In the genomic region with DNA sequence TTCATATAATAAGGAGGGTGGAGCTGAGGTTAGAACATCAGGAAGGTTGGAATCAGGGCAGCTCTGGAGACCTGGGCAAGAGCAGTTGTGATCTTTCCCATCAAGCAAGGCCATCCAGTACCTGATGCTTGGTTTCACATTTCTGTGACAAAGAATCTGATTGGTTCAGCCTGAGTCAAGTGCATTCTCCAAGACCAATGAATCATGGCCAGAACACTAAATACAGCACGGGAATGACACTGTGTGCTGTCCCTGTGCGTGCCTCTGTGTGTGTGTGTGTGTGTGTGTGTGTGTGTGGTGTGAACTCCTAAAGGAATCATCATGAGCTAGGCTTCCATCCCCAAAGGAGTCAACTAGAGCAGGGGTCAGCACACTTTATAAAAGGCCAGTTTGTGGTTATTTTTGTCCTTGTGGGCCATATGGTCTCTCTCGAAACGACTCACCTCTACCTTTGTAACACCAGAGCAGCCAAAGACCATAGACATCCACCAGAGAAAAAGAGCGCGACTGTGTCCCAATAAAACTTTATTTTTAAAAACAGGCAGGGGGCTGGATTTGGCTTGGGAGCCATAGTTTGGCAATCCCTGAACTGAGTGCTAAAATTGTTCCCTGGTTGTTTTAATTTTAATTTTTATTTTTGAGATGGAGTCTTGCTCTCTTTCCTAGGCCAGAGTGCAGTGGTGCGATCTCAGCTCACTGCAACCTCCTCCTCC, we compare ENCODE assay signal across 13 cellular contexts.
DNase-seq lines count a peak whose midpoint lies in the region; ATAC-seq and TF ChIP-seq lines count a peak whose summit lies in the region.
"Had no signal": no experiment of that assay in that cellular context is flagged by ENCODE, and none has a peak within 500 bp of the region (broad histone marks: within the 10 kb centered on the region; RNA-seq: fewer than 3 reads in every experiment).

No MANE protein-coding gene starts in this region.

- H4K5ac ChIP-seq in mesendoderm (ENCODE audit: low read length) = no peak overlapping the region

- no peak overlapping the region for H3K23ac ChIP-seq in mesendoderm (ENCODE audit: low read length)

- no peak for ATAC-seq in stimulated activated naive CD8-positive, alpha-beta T cell treated with anti-CD3 and anti-CD28 coated beads, Interleukin-15, Interleukin-2, amounts not matched to agents 100 U/mL and 50 U/mL, for 24 hours
- no peak for ATAC-seq in GM21723 (IDR thresholded peaks at IDR 0.05; ENCODE audit: unreplicated experiment)
- ATAC-seq: heart left ventricle had no signal

- H3K4me1 ChIP-seq in mesendoderm (ENCODE audit: control insufficient read depth, low read depth, low read length) (no peaks in the 10 kb centered on the region), colonic mucosa (peaks cover 4% of the 10 kb centered on the region)
- H3K4me1 ChIP-seq: SJCRH30 had no signal

- no peaks in the 10 kb centered on the region for H3K9me3 ChIP-seq in colonic mucosa
- H3K9me3 ChIP-seq: heart left ventricle, SJCRH30 had no signal

- H2BK120ac ChIP-seq in mesendoderm (ENCODE audit: low read depth, low read length) = no peak overlapping the region

- TF ChIP-seq CTCF in RWPE1 (conservative IDR thresholded peaks at IDR 0.05; ENCODE audit: low read depth) (no peak), colonic mucosa (IDR thresholded peaks at IDR 0.05) (no peak)

- no peak overlapping the region for H2BK15ac ChIP-seq in mesendoderm (replicated peaks; ENCODE audit: low read depth)

- H4K8ac ChIP-seq in mesendoderm (ENCODE audit: low read depth, low read length) = no peak overlapping the region

- no peak overlapping the region for H3K4ac ChIP-seq in mesendoderm (ENCODE audit: low read depth, low read length)

- H3K79me2 ChIP-seq in mesendoderm (ENCODE audit: control insufficient read depth, insufficient read depth, low read length) = no peaks in the 10 kb centered on the region

- H3K4me3 ChIP-seq in H7 (ENCODE audit: insufficient read depth, low read depth, low read length) (no peak overlapping the region), mesendoderm (ENCODE audit: low read length) (no peak overlapping the region), colonic mucosa (no peak overlapping the region)
- H3K4me3 ChIP-seq: heart left ventricle, SJCRH30, smooth muscle cell had no signal

- no peaks in the 10 kb centered on the region for H3K79me1 ChIP-seq in mesendoderm (ENCODE audit: low read length)

- H3K4me2 ChIP-seq in mesendoderm (ENCODE audit: low read length) = no peak overlapping the region
- H3K4me2 ChIP-seq: smooth muscle cell had no signal

- no peak overlapping the region for H3K18ac ChIP-seq in mesendoderm (ENCODE audit: low read length)

- H3K56ac ChIP-seq in mesendoderm (ENCODE audit: low read length) = no peak overlapping the region

- CTCF ChIA-PET in RWPE1 (lab: Yijun Ruan, JAX) = interaction anchor here (0.6 kb wide), 1 partner anchor 230 kb away, joined by 4 read pairs; no protein-coding TSS in a partner anchor

- no CpG with 5 or more reads among the region's 7 CpGs for WGBS in mesendoderm (ENCODE audit: extremely low coverage, insufficient coverage, low lambda C conversion rate)

- no peak overlapping the region for H2AK5ac ChIP-seq in mesendoderm (ENCODE audit: low read length)

- DNase-seq in DMS153 (lab: John Stamatoyannopoulos, UW) = peak; percentile 30
- peak; percentile 70 for DNase-seq in H7
- peak; percentile 42 for DNase-seq in RWPE1 (ENCODE audit: low spot score)
- peak; percentile 45 for DNase-seq in mesendoderm
- DNase-seq in stimulated activated naive CD8-positive, alpha-beta T cell treated with anti-CD3 and anti-CD28 coated beads, Interleukin-15, Interleukin-2, amounts not matched to agents 100 U/mL and 50 U/mL, for 24 hours = no peak
- DNase-seq in AG08395 (ENCODE audit: low spot score) = no peak
- DNase-seq in colonic mucosa = no peak
- DNase-seq: cerebellar nuclear complex, heart left ventricle, NCI-H82 had no signal

- H3K27me3 ChIP-seq in H7 (ENCODE audit: control insufficient read depth, insufficient read depth, low read length) (peaks cover 42% of the 10 kb centered on the region), mesendoderm (ENCODE audit: insufficient read depth, low read length, poor library complexity) (peaks cover 3% of the 10 kb centered on the region), colonic mucosa (peaks cover 9% of the 10 kb centered on the region)

- H3K36me3 ChIP-seq in H7 (replicated peaks; ENCODE audit: control insufficient read depth, insufficient read depth, low read length) = no peaks in the 10 kb centered on the region
- H3K36me3 ChIP-seq in mesendoderm (ENCODE audit: control insufficient read depth, insufficient read depth, low read length) = no peaks in the 10 kb centered on the region
- no peaks in the 10 kb centered on the region for H3K36me3 ChIP-seq in colonic mucosa
- H3K36me3 ChIP-seq: heart left ventricle, SJCRH30 had no signal

- H3K9ac ChIP-seq in mesendoderm (ENCODE audit: low read length) = no peak overlapping the region
- no peak overlapping the region for H3K9ac ChIP-seq in colonic mucosa (ENCODE audit: low read depth in 2 of 2, low read length in 2 of 2)

- POLR2A ChIA-PET in RWPE1 (lab: Yijun Ruan, JAX; ENCODE audit: low non-redundant PET) = no interaction called here

- H2BK5ac ChIP-seq in mesendoderm (ENCODE audit: low read length) = no peak overlapping the region

- no peak overlapping the region for H3K27ac ChIP-seq in RWPE1
- H3K27ac ChIP-seq in mesendoderm (ENCODE audit: low read depth, low read length) = no peak overlapping the region
- H3K27ac ChIP-seq in colonic mucosa = no peak overlapping the region
- H3K27ac ChIP-seq: heart left ventricle, SJCRH30 had no signal

- intact Hi-C loops in colonic mucosa (cut with DNase I) = no loop called here

Comparison
In these comparisons a context has a peak if more than half of its experiments do, and no peak if none do; other contexts are left out.
1. DNase-seq: peak in DMS153 (single experiment), H7 (single experiment), RWPE1 (single experiment) and mesendoderm (single experiment); none in stimulated activated naive CD8-positive, alpha-beta T cell treated with anti-CD3 and anti-CD28 coated beads, Interleukin-15, Interleukin-2, amounts not matched to agents 100 U/mL and 50 U/mL, for 24 hours (single experiment), AG08395 (single experiment) and colonic mucosa (single experiment).